In genomic region chr5:67773439-67773988, GRCh38 we compare ENCODE assay signal across 10 cellular contexts.
DNase-seq lines count a peak whose midpoint lies in the region; ATAC-seq and TF ChIP-seq lines count a peak whose summit lies in the region.
"Had no signal": no experiment of that assay in that cellular context is flagged by ENCODE, and none has a peak within 500 bp of the region (broad histone marks: within the 10 kb centered on the region; RNA-seq: fewer than 3 reads in every experiment).

No MANE protein-coding gene starts in this region.

- no peak overlapping the region for H3K4ac ChIP-seq in neuronal stem cell (ENCODE audit: low read length)

- H3K4me1 Mint-ChIP-seq in Caco-2 (ENCODE audit: low read depth, unreplicated experiment), result peaks cover 40% of the 10 kb centered on the region
- H3K4me1 Mint-ChIP-seq: CD8-positive, alpha-beta memory T cell; natural killer cell had no signal

- H3K18ac ChIP-seq in neuronal stem cell (ENCODE audit: low read length), result no peak overlapping the region

- no peak overlapping the region for H3K9ac ChIP-seq in neuronal stem cell (ENCODE audit: low read depth, low read length, poor library complexity)

- no peak overlapping the region for H2BK12ac ChIP-seq in neuronal stem cell (ENCODE audit: low read length)

- H3K4me3 ChIP-seq in Caco-2 (ENCODE audit: low read depth, low read length) (no peak overlapping the region), RWPE2 (ENCODE audit: severe bottlenecking) (no peak overlapping the region), neuronal stem cell (ENCODE audit: low read length in 2 of 2) (no peak overlapping the region)

- intact Hi-C loops in Caco-2 (cut with micrococcal nuclease; ENCODE audit: unreplicated experiment), result no loop called here

- BruUV-seq in Caco-2 (replicated peaks; lab: Mats Ljungman, UMichigan), result no TSS peak

- POLR2A ChIA-PET in Caco-2 (lab: Charles Lee) (no interaction called here), HEK293T (lab: Yijun Ruan, JAX) (no interaction called here)

- TF ChIP-seq CTCF in Caco-2 (IDR thresholded peaks at IDR 0.05; ENCODE audit: insufficient read depth in 1 of 2, low read depth in 1 of 2, low read length in 1 of 2, severe bottlenecking in 1 of 2, unreplicated experiment in 1 of 2) (no peak), RWPE2 (IDR thresholded peaks at IDR 0.05; ENCODE audit: poor library complexity, severe bottlenecking) (no peak), foreskin keratinocyte (conservative IDR thresholded peaks at IDR 0.05) (no peak)

- H3K9me3 ChIP-seq in Caco-2, result peaks cover 7% of the 10 kb centered on the region
- no peaks in the 10 kb centered on the region for H3K9me3 ChIP-seq in RWPE2 (ENCODE audit: severe bottlenecking)
- H3K9me3 ChIP-seq in neuronal stem cell (replicated peaks in 1 of 2; ENCODE audit: control insufficient read depth in 2 of 2, insufficient read depth in 1 of 2, low read depth in 1 of 2, low read length in 2 of 2), result peaks cover 0 to 2% of the 10 kb centered on the region in 2 donors

- no peaks in the 10 kb centered on the region for H3K79me1 ChIP-seq in neuronal stem cell (ENCODE audit: low read depth, low read length)

- DNase-seq in Caco-2, result peak; percentile 40 to 76
- DNase-seq in RWPE2 (ENCODE audit: low spot score), result no peak
- DNase-seq in foreskin keratinocyte, result peak; percentile 44 to 70
- peak; percentile 24 for DNase-seq in neuronal stem cell (ENCODE audit: low spot score)
- no peak for DNase-seq in NCI-H524 treated with DMSO at 0.1 percent for 48 hours (lab: John Stamatoyannopoulos, UW)
- DNase-seq in stimulated activated CD4-positive, alpha-beta T cell treated with anti-CD3 and anti-CD28 coated beads, Interleukin-1b, Interleukin-23, amount 100 ng/mL, for 48 hours, result no peak
- DNase-seq in NCI-H2107 treated with DMSO at 0.1 percent for 48 hours (lab: John Stamatoyannopoulos, UW; ENCODE audit: unreplicated experiment), result no peak
- DNase-seq in HEK293T (ENCODE audit: extremely low spot score), result no peak
- DNase-seq: CD8-positive, alpha-beta memory T cell; natural killer cell had no signal

- H4K91ac ChIP-seq in neuronal stem cell (ENCODE audit: low read depth, low read length, poor library complexity), result no peak overlapping the region

- peak overlapping the region; percentile 23 for H2AFZ ChIP-seq in neuronal stem cell (ENCODE audit: low read length)

- ATAC-seq in RWPE2 (ENCODE audit: low read depth), result peak; percentile 68
- peak; percentile 67 for ATAC-seq in foreskin keratinocyte
- ATAC-seq: natural killer cell had no signal

- H3K36me3 ChIP-seq in Caco-2 (ENCODE audit: control insufficient read depth, insufficient read depth, low read length) (no peaks in the 10 kb centered on the region), RWPE2 (ENCODE audit: low read depth) (no peaks in the 10 kb centered on the region), neuronal stem cell (replicated peaks in 1 of 2; ENCODE audit: control insufficient read depth in 2 of 2, insufficient read depth in 2 of 2, low read length in 2 of 2) (no peaks in the 10 kb centered on the region)

- H3K4me1 ChIP-seq in Caco-2 (peaks cover 61% of the 10 kb centered on the region), RWPE2 (ENCODE audit: insufficient read depth, poor library complexity, severe bottlenecking) (peaks cover 14% of the 10 kb centered on the region), foreskin keratinocyte (peaks cover 11% of the 10 kb centered on the region), neuronal stem cell (ENCODE audit: control insufficient read depth in 2 of 2, insufficient read depth in 1 of 2, low read depth in 1 of 2, low read length in 2 of 2) (peaks cover 9 to 15% of the 10 kb centered on the region in 2 donors)

- H3K23ac ChIP-seq in neuronal stem cell (ENCODE audit: low read depth, low read length, poor library complexity), result no peak overlapping the region

- peak overlapping the region; percentile 72 for H3K27ac Mint-ChIP-seq in Caco-2 (ENCODE audit: unreplicated experiment)
- H3K27ac Mint-ChIP-seq: CD8-positive, alpha-beta memory T cell; natural killer cell had no signal

- CTCF ChIA-PET in Caco-2 (lab: Charles Lee), result no interaction called here
- CTCF ChIA-PET in HEK293T (lab: Yijun Ruan, JAX), result no interaction called here

- H2BK120ac ChIP-seq in neuronal stem cell (ENCODE audit: low read depth, low read length), result no peak overlapping the region

- H3K14ac ChIP-seq in neuronal stem cell (ENCODE audit: low read length), result no peak overlapping the region

- H3K27me3 Mint-ChIP-seq in Caco-2 (ENCODE audit: insufficient read depth, unreplicated experiment), result no peaks in the 10 kb centered on the region

- peaks cover 18% of the 10 kb centered on the region for H3K9me3 Mint-ChIP-seq in Caco-2 (ENCODE audit: unreplicated experiment)
- H3K9me3 Mint-ChIP-seq: natural killer cell had no signal

- no peak overlapping the region for H2BK5ac ChIP-seq in neuronal stem cell (ENCODE audit: low read length)

- H3K4me2 ChIP-seq in neuronal stem cell (ENCODE audit: insufficient read depth, low read length, poor library complexity, severe bottlenecking), result no peak overlapping the region

- H2AK5ac ChIP-seq in neuronal stem cell (ENCODE audit: low read depth, low read length), result no peak overlapping the region

- H3K27me3 ChIP-seq in Caco-2 (replicated peaks; ENCODE audit: control insufficient read depth, insufficient read depth, low read length) (no peaks in the 10 kb centered on the region), RWPE2 (ENCODE audit: insufficient read depth, poor library complexity, severe bottlenecking) (no peaks in the 10 kb centered on the region), foreskin keratinocyte (no peaks in the 10 kb centered on the region), neuronal stem cell (ENCODE audit: control insufficient read depth in 3 of 3, insufficient read depth in 3 of 3, low read depth in 1 of 3, low read length in 3 of 3) (no peaks in the 10 kb centered on the region)

- H3K27ac ChIP-seq in RWPE2 (ENCODE audit: poor library complexity, severe bottlenecking) (peak overlapping the region; percentile 37), foreskin keratinocyte (no peak overlapping the region), neuronal stem cell (replicated peaks; ENCODE audit: low read length) (no peak overlapping the region)

- no peak overlapping the region for H2BK15ac ChIP-seq in neuronal stem cell (ENCODE audit: low read length)

- H3K4me3 Mint-ChIP-seq in Caco-2 (ENCODE audit: unreplicated experiment), result no peak overlapping the region
- H3K4me3 Mint-ChIP-seq: CD8-positive, alpha-beta memory T cell; natural killer cell had no signal

- no peak overlapping the region for H4K8ac ChIP-seq in neuronal stem cell (ENCODE audit: low read depth, low read length)

- no peaks in the 10 kb centered on the region for H3K36me3 Mint-ChIP-seq in Caco-2 (ENCODE audit: insufficient read depth, unreplicated experiment)
- H3K36me3 Mint-ChIP-seq: natural killer cell had no signal

- no CpG with 5 or more reads among the region's 3 CpGs for WGBS in neuronal stem cell (ENCODE audit: extremely low coverage in 2 of 2, insufficient read length in 2 of 2, insufficient replicate concordance in 1 of 2), 2 donors

TF ChIP-seq in HEK293T, 16 proteins besides CTCF, POLR2A, EP300 and RAD21:
- TF ChIP-seq FOXM1 (IDR thresholded peaks at IDR 0.05; ENCODE audit: borderline replicate concordance) (no peak), CTBP1 (IDR thresholded peaks at IDR 0.05; ENCODE audit: borderline replicate concordance) (no peak), NFRKB (IDR thresholded peaks at IDR 0.05) (no peak), TARDBP (IDR thresholded peaks at IDR 0.05) (no peak), ZNF384 (IDR thresholded peaks at IDR 0.05) (no peak), ARNT (IDR thresholded peaks at IDR 0.05) (no peak), LEF1 (IDR thresholded peaks at IDR 0.05; ENCODE audit: borderline replicate concordance) (no peak), FOXA1 (IDR thresholded peaks at IDR 0.05) (no peak), SUZ12 (IDR thresholded peaks at IDR 0.05) (no peak)

Comparison
In these comparisons a context has a peak if more than half of its experiments do, and no peak if none do; other contexts are left out.
1. DNase-seq: peak in Caco-2 (2 of 2), foreskin keratinocyte (2 of 2) and neuronal stem cell (single experiment); none in RWPE2 (single experiment), NCI-H524 treated with DMSO at 0.1 percent for 48 hours (single experiment), stimulated activated CD4-positive, alpha-beta T cell treated with anti-CD3 and anti-CD28 coated beads, Interleukin-1b, Interleukin-23, amount 100 ng/mL, for 48 hours (single experiment), NCI-H2107 treated with DMSO at 0.1 percent for 48 hours (single experiment) and HEK293T (single experiment).